Comparison of ENCODE assay signal across 12 cellular contexts in the genomic region with DNA sequence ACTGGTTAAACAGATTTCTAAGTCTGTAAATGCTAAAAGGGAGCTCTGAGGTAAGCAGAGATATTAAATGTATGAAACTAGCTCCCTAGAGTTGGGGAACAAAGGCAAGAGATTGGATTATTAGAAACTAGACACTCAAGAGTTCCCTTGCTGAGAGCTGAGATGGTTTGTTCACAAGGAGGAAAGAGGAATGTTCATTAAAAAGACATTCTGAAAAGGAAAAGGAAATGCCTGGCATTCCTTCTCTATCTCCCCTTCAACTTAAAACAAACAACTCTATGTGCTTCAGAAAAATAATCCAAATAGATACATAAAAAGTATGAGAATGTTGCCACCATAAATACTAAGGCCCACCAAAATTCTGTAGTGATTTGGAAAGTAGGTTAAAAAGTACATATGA.
A peak's percentile ranks its signal among the peaks of the same experiment; 100 is the strongest.
DNase-seq lines count a peak whose midpoint lies in the region; ATAC-seq and TF ChIP-seq lines count a peak whose summit lies in the region.
"Had no signal": no experiment of that assay in that cellular context is flagged by ENCODE, and none has a peak within 500 bp of the region (broad histone marks: within the 10 kb centered on the region; RNA-seq: fewer than 3 reads in every experiment).

No MANE protein-coding gene starts in this region.

- intact Hi-C loops in left ventricle myocardium inferior (cut with micrococcal nuclease) (loop anchor here (10.0 kb wide), 1 partner anchor 96 kb away; the partner anchor contains the start of gene DUSP6), Right ventricle myocardium inferior (cut with DNase I) (loop anchor here (5.0 kb wide), 1 partner anchor 59 kb away; no protein-coding TSS in a partner anchor), lower lobe of right lung (cut with DNase I) (loop anchor here (10.0 kb wide), 1 partner anchor 56 kb away; no protein-coding TSS in a partner anchor), aorta (cut with DNase I) (loop anchor here in 1 of 2 donors (5.0 kb wide), 1 partner anchor 284 kb away; no protein-coding TSS in a partner anchor)

- no peaks in the 10 kb centered on the region for H3K27me3 ChIP-seq in left ventricle myocardium inferior (ENCODE audit: low read depth)
- H3K27me3 ChIP-seq in lower lobe of right lung (ENCODE audit: low read depth), result no peaks in the 10 kb centered on the region
- H3K27me3 ChIP-seq in aorta (ENCODE audit: control insufficient read depth in 1 of 2, insufficient read depth in 2 of 2, low read length in 1 of 2), result no peaks in the 10 kb centered on the region

- H3K27ac ChIP-seq in left ventricle myocardium inferior (replicated peaks) (peak overlapping the region; percentile 81), lower lobe of right lung (peak overlapping the region; percentile 83), aorta (ENCODE audit: low read depth in 1 of 2, low read length in 2 of 2) (peak overlapping the region in 1 of 2 donors; percentile 57)

- H3K4me3 ChIP-seq in left ventricle myocardium inferior, result no peak overlapping the region
- H3K4me3 ChIP-seq in lower lobe of right lung, result no peak overlapping the region
- no peak overlapping the region for H3K4me3 ChIP-seq in aorta (ENCODE audit: low read length in 2 of 2)

- no peak for TF ChIP-seq CTCF in left ventricle myocardium inferior (IDR thresholded peaks at IDR 0.05; ENCODE audit: borderline replicate concordance)
- TF ChIP-seq CTCF in lower lobe of right lung (IDR thresholded peaks at IDR 0.05), result no peak

- H3K4me1 ChIP-seq in left ventricle myocardium inferior (peaks cover 43% of the 10 kb centered on the region), lower lobe of right lung (peaks cover 40% of the 10 kb centered on the region), aorta (ENCODE audit: control insufficient read depth in 1 of 2, insufficient read depth in 2 of 2, low read length in 2 of 2) (peaks cover 4 to 5% of the 10 kb centered on the region in 2 donors)

- no peaks in the 10 kb centered on the region for H3K36me3 ChIP-seq in left ventricle myocardium inferior
- no peaks in the 10 kb centered on the region for H3K36me3 ChIP-seq in lower lobe of right lung
- peaks cover 0 to 3% of the 10 kb centered on the region in 2 donors for H3K36me3 ChIP-seq in aorta (ENCODE audit: control insufficient read depth in 1 of 2, insufficient read depth in 2 of 2, low read length in 1 of 2)

- ATAC-seq in Right ventricle myocardium inferior (no peak), lower lobe of right lung (peak in 1 of 2 donors; percentile 47), HG03469 (IDR thresholded peaks at IDR 0.05; ENCODE audit: unreplicated experiment) (no peak), aorta (ENCODE audit: low FRiP score) (no peak)
- ATAC-seq: activated naive CD4-positive, alpha-beta T cell treated with anti-CD3 and anti-CD28 coated beads, Interleukin-2, amount 50 U/mL, for 72 hours had no signal

- DNase-seq in left ventricle myocardium inferior, result no peak
- no peak for DNase-seq in Right ventricle myocardium inferior (ENCODE audit: missing footprints)
- peak; percentile 82 for DNase-seq in cerebellar cortex (ENCODE audit: low spot score)
- no peak for DNase-seq in lower lobe of right lung
- no peak for DNase-seq in GOT3 (lab: John Stamatoyannopoulos, UW)
- no peak for DNase-seq in NCI-H526 (lab: John Stamatoyannopoulos, UW)
- DNase-seq in aorta, result no peak
- DNase-seq: activated CD4-positive, alpha-beta T cell treated with anti-CD3 and anti-CD28 coated beads, Interleukin-2, amount 50 U/mL, for 48 hours; KG1; substantia nigra had no signal

- H3K9me3 ChIP-seq in left ventricle myocardium inferior (replicated peaks), result no peaks in the 10 kb centered on the region
- no peaks in the 10 kb centered on the region for H3K9me3 ChIP-seq in lower lobe of right lung
- no peaks in the 10 kb centered on the region for H3K9me3 ChIP-seq in aorta (ENCODE audit: control insufficient read depth, low read length)
